Comparison of ENCODE assay signal across 8 cellular contexts in the genomic region with DNA sequence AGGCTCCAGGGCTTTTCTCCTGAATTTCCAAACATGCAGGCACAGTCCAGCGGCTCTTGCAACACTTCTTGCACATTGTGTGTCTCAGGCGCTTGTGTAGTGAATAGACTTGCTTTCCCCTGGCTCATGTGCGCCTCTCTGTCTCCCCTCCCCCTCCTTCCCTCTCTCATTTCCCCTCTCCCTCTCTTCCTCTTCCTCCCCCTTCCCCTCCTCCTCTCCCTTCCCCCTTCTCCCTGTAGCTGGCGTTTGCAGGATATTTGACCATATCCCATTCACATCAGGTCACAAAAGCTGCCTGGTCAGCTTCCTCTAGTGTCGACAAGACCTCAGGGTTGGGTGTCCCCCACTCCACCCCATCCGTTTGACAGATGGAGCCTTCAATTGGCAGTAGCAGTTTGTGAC. TPM values are rescaled to one million over a fixed set of nuclear protein-coding genes. Genes with fewer than 3 reads are reported as not detected.
DNase-seq lines count a peak whose midpoint lies in the region; TF ChIP-seq lines count a peak whose summit lies in the region.

No MANE protein-coding gene starts in this region.

- H3K27ac ChIP-seq in HL-60 (replicated peaks) = no peak overlapping the region
- no peak overlapping the region for H3K27ac ChIP-seq in mammary epithelial cell (ENCODE audit: insufficient read depth, low read depth, low read length)
- H3K27ac ChIP-seq in mesodermal cell (ENCODE audit: low read depth, low read length, severe bottlenecking) = no peak overlapping the region

- no peaks in the 10 kb centered on the region for H3K36me3 ChIP-seq in mammary epithelial cell (ENCODE audit: insufficient read depth, low read length)
- no peaks in the 10 kb centered on the region for H3K36me3 ChIP-seq in mesodermal cell (ENCODE audit: control insufficient read depth, insufficient read depth, low read length)

- peak overlapping the region in 1 of 7 donors; percentile 37 for H3K27ac Mint-ChIP-seq in CD14-positive monocyte

- dilution Hi-C loops in mammary epithelial cell (cut with HindIII; ENCODE audit: low sequenced_read_pairs) = no loop called here

- no peaks in the 10 kb centered on the region for H4K20me1 ChIP-seq in mammary epithelial cell (ENCODE audit: insufficient read depth, low read length)

- no peak for TF ChIP-seq CTCF in CD14-positive monocyte (IDR thresholded peaks at IDR 0.05)
- TF ChIP-seq CTCF in HL-60 (IDR thresholded peaks at IDR 0.05; ENCODE audit: insufficient read depth, low read length) = no peak
- TF ChIP-seq CTCF in mammary epithelial cell (conservative IDR thresholded peaks at IDR 0.05 in 1 of 2, IDR thresholded peaks at IDR 0.05 in 1 of 2; ENCODE audit: extremely low read depth in 1 of 2, insufficient read depth in 1 of 2, low read depth in 1 of 2, low read length in 2 of 2) = no peak

- peaks cover 0 to 16% (median 2%) of the 10 kb centered on the region in 7 donors for H3K9me3 Mint-ChIP-seq in CD14-positive monocyte

- peaks cover 1 to 24% (median 23%) of the 10 kb centered on the region in 3 donors for H3K27me3 Mint-ChIP-seq in CD14-positive monocyte (ENCODE audit: low read depth in 3 of 3)

- H3K4me3 Mint-ChIP-seq in CD14-positive monocyte = peak overlapping the region; percentile 79 to 92

- peaks cover 5 to 6% of the 10 kb centered on the region in 2 donors for H3K36me3 Mint-ChIP-seq in CD14-positive monocyte

- in situ Hi-C loops in mammary epithelial cell (cut with MboI; ENCODE audit: low sequenced_read_pairs in 2 of 2) = no loop called here

- H3K9me3 ChIP-seq in mammary epithelial cell (replicated peaks; ENCODE audit: insufficient read depth, low read length) (no peaks in the 10 kb centered on the region), mesodermal cell (ENCODE audit: control insufficient read depth, low read length) (no peaks in the 10 kb centered on the region)

- CTCF ChIA-PET in mammary epithelial cell (lab: Charles Lee; ENCODE audit: low non-redundant PET) = no interaction called here

- DNase-seq in CD14-positive monocyte (ENCODE audit: low spot score) (no peak), HL-60 (ENCODE audit: low read depth in 1 of 2, low spot score in 1 of 2) (no peak), mammary epithelial cell (peak; percentile 32), middle frontal gyrus (ENCODE audit: extremely low spot score, low spot score) (no peak), T1000 (lab: John Stamatoyannopoulos, UW) (no peak), GDM1 (lab: John Stamatoyannopoulos, UW) (no peak)
- no peak for DNase-seq in stimulated activated CD4-positive, alpha-beta T cell treated with anti-CD3 and anti-CD28 coated beads, Interleukin-15, amount 100 ng/mL, for 24 hours

- peaks cover 14% of the 10 kb centered on the region for H3K79me2 ChIP-seq in mammary epithelial cell (ENCODE audit: insufficient read depth, low read length)

- H3K4me3 ChIP-seq in HL-60 (replicated peaks; ENCODE audit: insufficient read depth, low read length) (peak overlapping the region; percentile 57; the same call in 1 of the 2 replicates), mammary epithelial cell (replicated peaks in 1 of 3; ENCODE audit: insufficient read depth in 1 of 3, low read depth in 2 of 3, low read length in 3 of 3) (peak overlapping the region in 2 of 3 experiments; percentile 16 to 63), mesodermal cell (ENCODE audit: extremely low read depth, insufficient read depth, low read length, poor library complexity, severe bottlenecking) (peak overlapping the region; percentile 44)

- no TSS peak for BruUV-seq in mammary epithelial cell (replicated peaks; lab: Mats Ljungman, UMichigan)

- H2AFZ ChIP-seq in mammary epithelial cell (ENCODE audit: low read depth, low read length) = peak overlapping the region; percentile 93

- H3K9ac ChIP-seq in mammary epithelial cell (ENCODE audit: insufficient read depth, low read length) = no peak overlapping the region

- peaks cover 15% of the 10 kb centered on the region for H3K4me1 ChIP-seq in mammary epithelial cell (ENCODE audit: insufficient read depth, low read length)
- H3K4me1 ChIP-seq in mesodermal cell (ENCODE audit: control insufficient read depth, insufficient read depth, low read length, poor library complexity, severe bottlenecking) = no peaks in the 10 kb centered on the region

- WGBS in mammary epithelial cell (ENCODE audit: low coverage, missing lambda C conversion rate) = 17% methylated on average over 2 of the region's 6 CpGs
- WGBS in mesodermal cell (ENCODE audit: insufficient coverage in 2 of 2), 2 experiments = 0% methylated on average over 2 of the region's 6 CpGs; no CpG with 5 or more reads in 1 of the 2 experiments

- intact Hi-C loops in CD14-positive monocyte (cut with micrococcal nuclease) (loop anchor here in 1 of 2 donors (10.0 kb wide), 1 partner anchor 49 kb away; no protein-coding TSS in a partner anchor), mammary epithelial cell (cut with micrococcal nuclease) (no loop called here)

- H3K27me3 ChIP-seq in HL-60 (ENCODE audit: insufficient read depth, poor library complexity, severe bottlenecking) = no peaks in the 10 kb centered on the region
- H3K27me3 ChIP-seq in mammary epithelial cell (ENCODE audit: insufficient read depth, low read length) = no peaks in the 10 kb centered on the region

- H3K4me2 ChIP-seq in mammary epithelial cell (ENCODE audit: insufficient read depth, low read depth, low read length) = peak overlapping the region; percentile 84

- H3K4me1 Mint-ChIP-seq in CD14-positive monocyte = peaks cover 45% of the 10 kb centered on the region

RNA-seq across cellular contexts. Expression of gene CHST7, which starts 2.4 kb away (rescaled TPM):
- polyA plus RNA-seq in CD14-positive monocyte (10 to 100 TPM in 1 of 2 donors, 1 to 10 TPM in 1; 8.3 to 19.2 TPM), mammary epithelial cell (3.0 TPM)
- total RNA-seq in mammary epithelial cell = 1 to 10 TPM; 3.0 to 8.8 TPM
- 0.26 TPM for polyA minus RNA-seq in mammary epithelial cell
- 5.5 TPM for polyA plus RNA-seq in mesodermal cell (2013, experiment 1 of 2)
- polyA plus RNA-seq in mesodermal cell (2013, experiment 2 of 2) = 3.9 TPM

RNA-seq across cellular contexts. Expression of gene ZNF674, which starts 30.8 kb away (rescaled TPM):
- polyA plus RNA-seq in CD14-positive monocyte (under 1 TPM; 0.65 to 0.93 TPM), mammary epithelial cell (2.3 TPM)
- total RNA-seq in mammary epithelial cell = 1 to 10 TPM; 6.0 to 7.4 TPM
- 1.2 TPM for polyA minus RNA-seq in mammary epithelial cell
- polyA plus RNA-seq in mesodermal cell (2013, experiment 1 of 2) = 3.2 TPM
- polyA plus RNA-seq in mesodermal cell (2013, experiment 2 of 2) = 3.6 TPM
